Comparison of ENCODE assay signal across 22 cellular contexts in the genomic region with DNA sequence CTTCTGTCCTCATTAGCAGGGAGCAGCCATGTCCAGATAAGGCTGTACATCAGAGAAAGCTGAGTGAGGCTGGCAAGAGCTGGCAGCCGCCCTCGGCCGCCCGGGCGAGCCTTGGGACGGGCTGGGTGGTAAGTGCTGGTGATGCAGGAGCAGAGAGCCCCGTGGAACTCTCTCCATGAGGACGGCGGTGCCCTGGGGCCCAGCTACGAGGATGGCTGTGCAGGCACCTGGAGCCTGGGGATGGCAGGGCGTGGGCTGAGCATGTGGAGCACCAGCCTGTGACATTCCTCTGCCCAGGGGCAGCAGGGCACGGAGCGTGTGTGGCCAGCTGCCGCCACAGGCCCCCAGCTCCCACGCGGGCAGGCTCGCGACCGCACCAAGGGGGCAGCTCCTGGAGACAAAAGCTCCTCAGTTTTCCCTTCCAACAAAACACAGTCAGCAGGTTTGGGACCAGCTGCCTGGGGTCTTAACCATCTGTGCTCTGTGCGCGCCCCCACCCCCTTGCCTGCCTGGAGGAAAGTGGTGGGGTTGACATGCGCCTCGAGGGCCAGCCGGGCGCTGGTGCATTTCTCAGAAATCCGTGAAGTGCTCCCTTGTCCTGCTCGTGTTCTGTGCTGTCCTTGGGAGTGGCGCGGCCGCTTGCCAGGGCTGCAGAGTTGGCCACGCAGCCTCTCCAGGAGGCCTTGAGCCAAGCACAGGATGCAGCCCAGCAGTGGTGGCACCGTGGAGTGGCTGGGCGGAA. TPM values are rescaled to one million over a fixed set of nuclear protein-coding genes. Genes with fewer than 3 reads are reported as not detected.
DNase-seq lines count a peak whose midpoint lies in the region; ATAC-seq, FAIRE-seq and TF ChIP-seq lines count a peak whose summit lies in the region.
"Had no signal": no experiment of that assay in that cellular context is flagged by ENCODE, and none has a peak within 500 bp of the region (broad histone marks: within the 10 kb centered on the region; RNA-seq: fewer than 3 reads in every experiment).

No MANE protein-coding gene starts in this region.

- no peak overlapping the region for H3K4ac ChIP-seq in neuronal stem cell (ENCODE audit: low read length)

- DNase-seq in Ammon's horn (ENCODE audit: low spot score) (peak; percentile 72), left ventricle myocardium inferior (peak; percentile 70), neuronal stem cell (ENCODE audit: low spot score) (no peak), NCI-H526 treated with DMSO at 0.1 percent for 48 hours (lab: John Stamatoyannopoulos, UW) (no peak), NOMO-1 treated with dmso at 0.1 percent for 144 hours (lab: John Stamatoyannopoulos, UW; ENCODE audit: unreplicated experiment) (no peak), GM12892 (ENCODE audit: insufficient read length) (no peak)
- DNase-seq: activated naive CD8-positive, alpha-beta T cell treated with anti-CD3 and anti-CD28 coated beads, Interleukin-2, amount 50 U/mL, for 24 hours; CD4-positive, CD25-positive, alpha-beta regulatory T cell; central memory CD4-positive, alpha-beta T cell; DMS53; effector CD4-positive, alpha-beta T cell; HCEC 1CT; kidney glomerular epithelial cell; NCI-H1417 treated with DMSO at 0.1 percent for 48 hours; NCI-H226; SHP77; stimulated activated CD4-positive, alpha-beta T cell treated with anti-CD3 and anti-CD28 coated beads, Interleukin-15, amount 100 ng/mL, for 24 hours; stimulated activated naive CD8-positive, alpha-beta T cell treated with anti-CD3 and anti-CD28 coated beads, Interleukin-15, Interleukin-2, amounts not matched to agents 100 U/mL and 50 U/mL, for 24 hours; T-helper 2 cell had no signal

- H3K18ac ChIP-seq in neuronal stem cell (ENCODE audit: low read length) = peak overlapping the region; percentile 68

- peak overlapping the region; percentile 37 for H2AK5ac ChIP-seq in neuronal stem cell (ENCODE audit: low read depth, low read length)

- no peak overlapping the region for H2BK12ac ChIP-seq in neuronal stem cell (ENCODE audit: low read length)

- intact Hi-C loops in left ventricle myocardium inferior (cut with micrococcal nuclease) = no loop called here

- no peaks in the 10 kb centered on the region for H3K9me3 ChIP-seq in left ventricle myocardium inferior (replicated peaks)
- H3K9me3 ChIP-seq in neuronal stem cell (replicated peaks in 1 of 2; ENCODE audit: control insufficient read depth in 2 of 2, insufficient read depth in 1 of 2, low read depth in 1 of 2, low read length in 2 of 2) = peaks cover 0 to 7% of the 10 kb centered on the region in 2 donors

- H3K27me3 ChIP-seq in left ventricle myocardium inferior (ENCODE audit: low read depth) (no peaks in the 10 kb centered on the region), neuronal stem cell (ENCODE audit: control insufficient read depth in 3 of 3, insufficient read depth in 3 of 3, low read depth in 1 of 3, low read length in 3 of 3) (no peaks in the 10 kb centered on the region)

- H3K79me1 ChIP-seq in neuronal stem cell (ENCODE audit: low read depth, low read length) = peaks cover 3% of the 10 kb centered on the region

- H4K91ac ChIP-seq in neuronal stem cell (ENCODE audit: low read depth, low read length, poor library complexity) = peak overlapping the region; percentile 35

- H3K4me3 ChIP-seq in left ventricle myocardium inferior (peak overlapping the region; percentile 14), neuronal stem cell (ENCODE audit: low read length in 2 of 2) (no peak overlapping the region)

- WGBS in neuronal stem cell (ENCODE audit: extremely low coverage in 2 of 2, insufficient read length in 2 of 2, insufficient replicate concordance in 1 of 2), 2 donors = no CpG with 5 or more reads among the region's 33 CpGs

- ATAC-seq in HG03520 (IDR thresholded peaks at IDR 0.05; ENCODE audit: unreplicated experiment) = no peak
- ATAC-seq: activated naive CD8-positive, alpha-beta T cell treated with anti-CD3 and anti-CD28 coated beads, Interleukin-2, amount 50 U/mL, for 24 hours; stimulated activated naive CD8-positive, alpha-beta T cell treated with anti-CD3 and anti-CD28 coated beads, Interleukin-15, Interleukin-2, amounts not matched to agents 100 U/mL and 50 U/mL, for 24 hours had no signal

- peak overlapping the region; percentile 94 for H3K14ac ChIP-seq in neuronal stem cell (ENCODE audit: low read length)

- H2BK5ac ChIP-seq in neuronal stem cell (ENCODE audit: low read length) = no peak overlapping the region

- H2BK120ac ChIP-seq in neuronal stem cell (ENCODE audit: low read depth, low read length) = no peak overlapping the region

- H3K27ac ChIP-seq in angular gyrus (ENCODE audit: low read depth, low read length) (peak overlapping the region; percentile 86), left ventricle myocardium inferior (replicated peaks) (peak overlapping the region; percentile 93), neuronal stem cell (replicated peaks; ENCODE audit: low read length) (no peak overlapping the region)

- peak overlapping the region; percentile 33 for H3K9ac ChIP-seq in neuronal stem cell (ENCODE audit: low read depth, low read length, poor library complexity)

- FAIRE-seq in GM12892 (lab: Jason Lieb, UNC) = no peak
- FAIRE-seq: GM18507 had no signal

- no peak overlapping the region for H3K4me2 ChIP-seq in neuronal stem cell (ENCODE audit: insufficient read depth, low read length, poor library complexity, severe bottlenecking)

- H3K23ac ChIP-seq in neuronal stem cell (ENCODE audit: low read depth, low read length, poor library complexity) = peak overlapping the region; percentile 17

- H2AFZ ChIP-seq in neuronal stem cell (ENCODE audit: low read length) = no peak overlapping the region

- H3K36me3 ChIP-seq in left ventricle myocardium inferior (no peaks in the 10 kb centered on the region), neuronal stem cell (replicated peaks in 1 of 2; ENCODE audit: control insufficient read depth in 2 of 2, insufficient read depth in 2 of 2, low read length in 2 of 2) (peaks cover 0 to 7% of the 10 kb centered on the region in 2 donors)

- TF ChIP-seq POLR2A in GM12892 (IDR thresholded peaks at IDR 0.05; ENCODE audit: low read depth, low read length) = no peak

- H4K8ac ChIP-seq in neuronal stem cell (ENCODE audit: low read depth, low read length) = peak overlapping the region; percentile 49

- H2BK15ac ChIP-seq in neuronal stem cell (ENCODE audit: low read length) = no peak overlapping the region

- H3K4me1 ChIP-seq in left ventricle myocardium inferior (peaks cover 90% of the 10 kb centered on the region), neuronal stem cell (ENCODE audit: control insufficient read depth in 2 of 2, insufficient read depth in 1 of 2, low read depth in 1 of 2, low read length in 2 of 2) (peaks cover 6 to 10% of the 10 kb centered on the region in 2 donors)

- no peak for TF ChIP-seq CTCF in left ventricle myocardium inferior (IDR thresholded peaks at IDR 0.05; ENCODE audit: borderline replicate concordance)

RNA-seq across cellular contexts. Expression of gene PACS2, which starts 21.4 kb away (rescaled TPM):
- total RNA-seq in left ventricle myocardium inferior = 64.0 TPM
- 33.5 TPM for polyA plus RNA-seq in neuronal stem cell (2013, experiment 1 of 2)
- 32.3 TPM for polyA plus RNA-seq in neuronal stem cell (2013, experiment 2 of 2)
- 8.5 TPM for polyA plus RNA-seq in GM12892 (2012; ENCODE audit: missing spikeins)

RNA-seq across cellular contexts. Expression of gene BRF1, which starts 35.1 kb away (rescaled TPM):
- 19.8 TPM for total RNA-seq in left ventricle myocardium inferior
- 14.0 TPM for polyA plus RNA-seq in neuronal stem cell (2013, experiment 1 of 2)
- polyA plus RNA-seq in neuronal stem cell (2013, experiment 2 of 2) = 14.3 TPM
- 6.4 TPM for polyA plus RNA-seq in GM12892 (2012; ENCODE audit: missing spikeins)

Comparison
In these comparisons a context has a peak if more than half of its experiments do, and no peak if none do; other contexts are left out.
1. DNase-seq: peak in Ammon's horn (single experiment) and left ventricle myocardium inferior (single experiment); none in neuronal stem cell (single experiment), NCI-H526 treated with DMSO at 0.1 percent for 48 hours (single experiment), NOMO-1 treated with dmso at 0.1 percent for 144 hours (single experiment) and GM12892 (single experiment).